Comparison of ENCODE assay signal across 8 cellular contexts in the genomic region with DNA sequence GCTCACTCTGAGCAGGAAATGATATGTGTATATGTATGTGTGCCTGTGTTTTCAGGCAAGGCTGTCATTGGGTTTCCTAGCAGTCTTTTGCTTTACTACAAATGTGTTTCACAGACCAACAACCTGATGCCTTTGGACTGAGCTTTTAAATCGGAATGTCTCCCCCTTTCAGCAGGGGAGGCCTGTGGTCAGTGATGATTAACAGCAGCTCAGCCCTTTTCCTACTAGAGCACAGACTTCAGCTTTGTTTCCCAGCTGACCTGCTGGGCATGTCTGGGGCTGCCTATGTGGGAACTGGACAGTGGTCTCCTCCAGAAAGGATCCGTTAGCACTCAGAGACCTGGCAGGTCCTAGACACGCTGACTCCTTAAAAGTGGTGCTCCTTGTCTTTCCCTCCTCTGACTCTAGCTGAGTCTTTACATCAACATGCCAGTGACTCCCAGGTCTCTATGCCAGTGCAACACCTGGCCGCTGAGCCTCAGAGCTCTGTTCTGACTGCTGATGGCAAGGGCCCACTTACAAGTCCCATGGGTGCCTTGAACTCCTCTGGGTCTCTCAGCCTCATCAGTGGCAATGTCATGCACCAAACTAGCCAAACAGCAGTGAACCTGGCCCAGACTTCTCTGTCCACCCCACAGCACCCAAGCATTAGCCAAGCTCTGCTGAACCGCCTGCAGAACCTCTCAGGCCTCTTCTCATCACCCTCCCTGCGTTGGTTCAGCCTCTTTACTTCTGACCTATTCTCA. TPM values are rescaled to one million over a fixed set of nuclear protein-coding genes. Genes with fewer than 3 reads are reported as not detected.
DNase-seq lines count a peak whose midpoint lies in the region; ATAC-seq and TF ChIP-seq lines count a peak whose summit lies in the region.

No MANE protein-coding gene starts in this region.

- intact Hi-C loops in dorsolateral prefrontal cortex (cut with DNase I) (no loop called here), prostate gland (cut with DNase I) (no loop called here)

- H3K27ac Mint-ChIP-seq in natural killer cell treated with Interleukin-12 subunit alpha and Interleukin-12 subunit beta and Interleukin-15 and Interleukin-18, amount 100 ng/mL, for 72 hours, result peak overlapping the region; percentile 56 to 68

- ATAC-seq in natural killer cell treated with Interleukin-12 subunit alpha and Interleukin-12 subunit beta and Interleukin-15 and Interleukin-18, amount 100 ng/mL, for 72 hours, result no peak
- ATAC-seq in HG02870 (IDR thresholded peaks at IDR 0.05; ENCODE audit: unreplicated experiment) (no peak), HG03378 (IDR thresholded peaks at IDR 0.05; ENCODE audit: unreplicated experiment) (no peak)

- no peaks in the 10 kb centered on the region for H3K9me3 ChIP-seq in prostate gland

- H3K4me1 Mint-ChIP-seq in natural killer cell treated with Interleukin-12 subunit alpha and Interleukin-12 subunit beta and Interleukin-15 and Interleukin-18, amount 100 ng/mL, for 72 hours (ENCODE audit: low read depth in 2 of 2), result peaks cover 79 to 82% of the 10 kb centered on the region in 2 donors

- H3K27me3 ChIP-seq in HL-60 (ENCODE audit: insufficient read depth, poor library complexity, severe bottlenecking) (no peaks in the 10 kb centered on the region), dorsolateral prefrontal cortex (no peaks in the 10 kb centered on the region), prostate gland (replicated peaks; ENCODE audit: insufficient read depth) (no peaks in the 10 kb centered on the region)

- DNase-seq in AG09319 (ENCODE audit: extremely low read depth, low read depth) (peak; percentile 52), HL-60 (ENCODE audit: low read depth in 1 of 2, low spot score in 1 of 2) (no peak), dorsolateral prefrontal cortex (no peak), prostate gland (ENCODE audit: low spot score) (no peak), NCI-H345 treated with DMSO at 0.1 percent for 48 hours (lab: John Stamatoyannopoulos, UW; ENCODE audit: unreplicated experiment) (no peak)
- DNase-seq in natural killer cell treated with Interleukin-12 subunit alpha and Interleukin-12 subunit beta and Interleukin-15 and Interleukin-18, amount 100 ng/mL, for 72 hours (ENCODE audit: low spot score), result no peak

- H3K36me3 ChIP-seq in prostate gland, result no peaks in the 10 kb centered on the region

- H3K9me3 Mint-ChIP-seq in natural killer cell treated with Interleukin-12 subunit alpha and Interleukin-12 subunit beta and Interleukin-15 and Interleukin-18, amount 100 ng/mL, for 72 hours, result no peaks in the 10 kb centered on the region

- no peaks in the 10 kb centered on the region for H3K27me3 Mint-ChIP-seq in natural killer cell treated with Interleukin-12 subunit alpha and Interleukin-12 subunit beta and Interleukin-15 and Interleukin-18, amount 100 ng/mL, for 72 hours

- H3K4me3 Mint-ChIP-seq in natural killer cell treated with Interleukin-12 subunit alpha and Interleukin-12 subunit beta and Interleukin-15 and Interleukin-18, amount 100 ng/mL, for 72 hours, result no peak overlapping the region

- peaks cover 19% of the 10 kb centered on the region for H3K36me3 Mint-ChIP-seq in natural killer cell treated with Interleukin-12 subunit alpha and Interleukin-12 subunit beta and Interleukin-15 and Interleukin-18, amount 100 ng/mL, for 72 hours

- no peak for TF ChIP-seq CTCF in AG09319 (IDR thresholded peaks at IDR 0.05; ENCODE audit: low read depth, low read length)
- no peak for TF ChIP-seq CTCF in HL-60 (IDR thresholded peaks at IDR 0.05; ENCODE audit: insufficient read depth, low read length)
- TF ChIP-seq CTCF in dorsolateral prefrontal cortex (IDR thresholded peaks at IDR 0.05 in 54 of 56, conservative IDR thresholded peaks at IDR 0.05 in 2 of 56; ENCODE audit: low read depth in 1 of 56, partially characterized antibody in 56 of 56), result no peak
- TF ChIP-seq CTCF in prostate gland (IDR thresholded peaks at IDR 0.05), result no peak

- H3K4me1 ChIP-seq in prostate gland (replicated peaks), result peaks cover 3% of the 10 kb centered on the region

- no peak overlapping the region for H3K4me3 ChIP-seq in HL-60 (replicated peaks; ENCODE audit: insufficient read depth, low read length)
- H3K4me3 ChIP-seq in dorsolateral prefrontal cortex, result no peak overlapping the region
- H3K4me3 ChIP-seq in prostate gland, result no peak overlapping the region

- no peak for TF ChIP-seq POLR2A in prostate gland (IDR thresholded peaks at IDR 0.05)

- 80% methylated on average over 6 of the region's 6 CpGs for WGBS in prostate gland

- H3K27ac ChIP-seq in HL-60 (replicated peaks), result peak overlapping the region; percentile 5; the same call in 1 of the 2 replicates
- H3K27ac ChIP-seq in dorsolateral prefrontal cortex, result peak overlapping the region in 40 of 59 donors; percentile 1 to 78 (median 38)
- no peak overlapping the region for H3K27ac ChIP-seq in prostate gland

RNA-seq across cellular contexts. Expression of a gene that starts 7.7 kb away (rescaled TPM):
- total RNA-seq in dorsolateral prefrontal cortex (100 to 1,000 TPM in 119 of 120 experiments, 10 to 100 TPM in 1; 95.0 to 158 (median 124) TPM), prostate gland (100 to 1,000 TPM; 189 to 191 TPM)
- 100 to 1,000 TPM; 163 to 252 TPM for total RNA-seq in natural killer cell treated with Interleukin-12 subunit alpha and Interleukin-12 subunit beta and Interleukin-15 and Interleukin-18, amount 100 ng/mL, for 72 hours

RNA-seq across cellular contexts. Expression of a gene that starts 55.9 kb away (rescaled TPM):
- total RNA-seq in dorsolateral prefrontal cortex (under 1 TPM in 7 of 120 experiments, not detected in 113; 0.13 to 0.20 (median 0.15) TPM), prostate gland (not detected)
- not detected for total RNA-seq in natural killer cell treated with Interleukin-12 subunit alpha and Interleukin-12 subunit beta and Interleukin-15 and Interleukin-18, amount 100 ng/mL, for 72 hours

Comparison
In these comparisons a context has a peak if more than half of its experiments do, and no peak if none do; other contexts are left out.
1. H3K27ac ChIP-seq: peak in HL-60 (single experiment) and dorsolateral prefrontal cortex (40 of 59); none in prostate gland (0 of 2).